Comparison of ENCODE assay signal across 36 cellular contexts in genomic region chr3:101897013-101897412, GRCh38. TPM values are rescaled to one million over a fixed set of nuclear protein-coding genes. Genes with fewer than 3 reads are reported as not detected.
DNase-seq lines count a peak whose midpoint lies in the region; ATAC-seq, FAIRE-seq and TF ChIP-seq lines count a peak whose summit lies in the region.
"Had no signal": no experiment of that assay in that cellular context is flagged by ENCODE, and none has a peak within 500 bp of the region (broad histone marks: within the 10 kb centered on the region; RNA-seq: fewer than 3 reads in every experiment).

No MANE protein-coding gene starts in this region.

- BruUV-seq in OCI-LY7 (replicated peaks; lab: Mats Ljungman, UMichigan) = no TSS peak

- H4K20me1 ChIP-seq in SK-N-SH (ENCODE audit: insufficient read depth) = no peaks in the 10 kb centered on the region
- H4K20me1 ChIP-seq in BLaER1 treated with 17β-estradiol and CSF1 and Interleukin-3, amounts not matched to agents 10 nM and 100 nM = no peaks in the 10 kb centered on the region
- H4K20me1 ChIP-seq in OCI-LY7 (ENCODE audit: insufficient read depth, low read length) = no peaks in the 10 kb centered on the region
- no peaks in the 10 kb centered on the region for H4K20me1 ChIP-seq in H1 (replicated peaks in 1 of 2; ENCODE audit: control insufficient read depth in 1 of 2, insufficient read depth in 2 of 2, low read length in 2 of 2)
- H4K20me1 ChIP-seq: BLaER1 had no signal

- H3K27me3 Mint-ChIP-seq in T-cell = no peaks in the 10 kb centered on the region
- H3K27me3 Mint-ChIP-seq in activated CD4-positive, alpha-beta T cell treated with anti-CD3 and anti-CD28 coated beads, Interleukin-2, amount 10 ng/mL, durations not matched to agents 7 days and 5 days = no peaks in the 10 kb centered on the region
- H3K27me3 Mint-ChIP-seq: B cell; CD4-positive, alpha-beta memory T cell; CD4-positive, alpha-beta T cell; CD8-positive, alpha-beta memory T cell had no signal

- no peak overlapping the region for H3K56ac ChIP-seq in H1 (replicated peaks; ENCODE audit: insufficient read length, low read depth, low read length)

- peaks cover 2 to 9% (median 2%) of the 10 kb centered on the region in 3 donors for H3K4me1 Mint-ChIP-seq in T-cell
- peaks cover 2% of the 10 kb centered on the region for H3K4me1 Mint-ChIP-seq in activated CD4-positive, alpha-beta T cell treated with anti-CD3 and anti-CD28 coated beads, Interleukin-2, amount 10 ng/mL, durations not matched to agents 7 days and 5 days
- H3K4me1 Mint-ChIP-seq: CD8-positive, alpha-beta memory T cell had no signal

- no peaks in the 10 kb centered on the region for H3K79me1 ChIP-seq in H1 (ENCODE audit: low read depth, low read length)

- intact Hi-C loops in OCI-LY7 (cut with micrococcal nuclease; ENCODE audit: unreplicated experiment) = no loop called here

- CTCF ChIA-PET in SK-N-SH (lab: Yijun Ruan, JAX) = no interaction called here
- CTCF ChIA-PET in OCI-LY7 (lab: Charles Lee; ENCODE audit: unreplicated experiment) = no interaction called here
- CTCF ChIA-PET in H1 (lab: Charles Lee; ENCODE audit: partially characterized antibody) = interaction anchor here (0.8 kb wide), 1 partner anchor 29 kb away, joined by 3 read pairs; no protein-coding TSS in a partner anchor
- CTCF ChIA-PET in T-cell (lab: Charles Lee) = no interaction called here
- CTCF ChIA-PET in activated CD4-positive, alpha-beta T cell treated with anti-CD3 and anti-CD28 coated beads, Interleukin-2, amount 10 ng/mL, durations not matched to agents 7 days and 5 days (lab: Charles Lee) = no interaction called here

- no peaks in the 10 kb centered on the region for H3K36me3 Mint-ChIP-seq in T-cell
- no peaks in the 10 kb centered on the region for H3K36me3 Mint-ChIP-seq in activated CD4-positive, alpha-beta T cell treated with anti-CD3 and anti-CD28 coated beads, Interleukin-2, amount 10 ng/mL, durations not matched to agents 7 days and 5 days (ENCODE audit: low read depth)
- H3K36me3 Mint-ChIP-seq: CD4-positive, alpha-beta memory T cell; CD4-positive, CD25-positive, alpha-beta regulatory T cell; CD8-positive, alpha-beta T cell had no signal

- peak; percentile 52 for FAIRE-seq in H1 (lab: Jason Lieb, UNC)
- FAIRE-seq: A204.1, D721Med had no signal

- no peak overlapping the region for H4K8ac ChIP-seq in H1 (ENCODE audit: extremely low read depth, insufficient read depth, low read length)

- no peaks in the 10 kb centered on the region for H3K9me3 ChIP-seq in SK-N-SH
- peaks cover 12 to 50% (median 31%) of the 10 kb centered on the region in 11 experiments; a peak in 20 of 22 replicates for H3K9me3 ChIP-seq in BLaER1 treated with 17β-estradiol and CSF1 and Interleukin-3, amounts not matched to agents 10 nM and 100 nM (replicated peaks in 1 of 11)
- peaks cover 36% of the 10 kb centered on the region for H3K9me3 ChIP-seq in OCI-LY7 (ENCODE audit: low read length)
- H3K9me3 ChIP-seq in H1 (ENCODE audit: insufficient read depth in 2 of 2, low read depth in 1 of 2, low read length in 1 of 2) = no peaks in the 10 kb centered on the region
- H3K9me3 ChIP-seq: BE2C, Caco-2 had no signal

- no peak overlapping the region for H3K4me3 ChIP-seq in SK-N-SH (ENCODE audit: low read depth in 2 of 2, low read length in 1 of 2)
- no peak overlapping the region; a peak in 1 of 20 replicates for H3K4me3 ChIP-seq in BLaER1 treated with 17β-estradiol and CSF1 and Interleukin-3, amounts not matched to agents 10 nM and 100 nM
- H3K4me3 ChIP-seq in OCI-LY7 (ENCODE audit: low read depth, low read length, poor library complexity, severe bottlenecking) = no peak overlapping the region
- no peak overlapping the region for H3K4me3 ChIP-seq in H1 (ENCODE audit: extremely low read depth in 1 of 4, insufficient read depth in 2 of 4, low read depth in 3 of 4, low read length in 4 of 4)
- H3K4me3 ChIP-seq: A549, BLaER1 had no signal

- DNase-seq in SK-N-SH (no peak), OCI-LY7 (ENCODE audit: low spot score) (no peak), H1 (ENCODE audit: low read depth in 1 of 2, low spot score in 2 of 2) (no peak), T-cell (no peak), NCI-H1694 treated with DMSO at 0.1 percent for 48 hours (lab: John Stamatoyannopoulos, UW) (no peak)
- DNase-seq in activated CD4-positive, alpha-beta T cell treated with anti-CD3 and anti-CD28 coated beads, Interleukin-2, amount 10 ng/mL, durations not matched to agents 7 days and 5 days = no peak
- DNase-seq: 8988T; ACHN; AML-193; BE2C; C1 segment of cervical spinal cord; Caco-2; Calu3; CD4-positive, alpha-beta memory T cell; CD4-positive, alpha-beta T cell; CD4-positive, CD25-positive, alpha-beta regulatory T cell; CD8-positive, alpha-beta memory T cell; CD8-positive, alpha-beta T cell; COR-L47; DMS 273 treated with DMSO at 0.1 percent for 48 hours; DMS153; DMS53; DMS79; DMS79 treated with DMSO at 0.1 percent for 48 hours; DND-41; EL had no signal

- TF ChIP-seq RAD21 in SK-N-SH (IDR thresholded peaks at IDR 0.05; ENCODE audit: low read length) = no peak
- no peak for TF ChIP-seq RAD21 in H1 (IDR thresholded peaks at IDR 0.05 in 1 of 2, conservative IDR thresholded peaks at IDR 0.05 in 1 of 2; ENCODE audit: low read depth in 2 of 2, low read length in 2 of 2)

- H3K4ac ChIP-seq in H1 (replicated peaks; ENCODE audit: insufficient read length, low read depth, low read length) = no peak overlapping the region

- H3K23ac ChIP-seq in H1 (ENCODE audit: insufficient read length) = no peak overlapping the region

- H4K91ac ChIP-seq in H1 (replicated peaks; ENCODE audit: insufficient read length, low read length) = no peak overlapping the region

- no peak for TF ChIP-seq POLR2A in H1 (IDR thresholded peaks at IDR 0.05; ENCODE audit: control extremely low read depth in 1 of 2, low read depth in 2 of 2, low read length in 2 of 2)

- no peak overlapping the region for H2BK15ac ChIP-seq in H1 (ENCODE audit: low read length)

- no peak for TF ChIP-seq EP300 in SK-N-SH (IDR thresholded peaks at IDR 0.05; ENCODE audit: borderline replicate concordance in 1 of 2, low read depth in 1 of 2, low read length in 1 of 2)
- TF ChIP-seq EP300 in H1 (IDR thresholded peaks at IDR 0.05; ENCODE audit: borderline replicate concordance in 1 of 2, low read depth in 2 of 2, low read length in 2 of 2) = no peak

- no peak overlapping the region for H3K18ac ChIP-seq in H1 (ENCODE audit: extremely low read depth, low read length)

- H3K9me3 Mint-ChIP-seq in T-cell = peaks cover 0 to 2% (median 0%) of the 10 kb centered on the region in 3 donors
- peaks cover 10% of the 10 kb centered on the region for H3K9me3 Mint-ChIP-seq in activated CD4-positive, alpha-beta T cell treated with anti-CD3 and anti-CD28 coated beads, Interleukin-2, amount 10 ng/mL, durations not matched to agents 7 days and 5 days
- H3K9me3 Mint-ChIP-seq: CD8-positive, alpha-beta memory T cell; CD8-positive, alpha-beta T cell had no signal

- no peak overlapping the region for H3K14ac ChIP-seq in H1 (ENCODE audit: insufficient read length)

- H3K27ac ChIP-seq in SK-N-SH (ENCODE audit: low read depth in 2 of 2, low read length in 1 of 2) (no peak overlapping the region), OCI-LY7 (ENCODE audit: low read depth, low read length, poor library complexity, severe bottlenecking) (peak overlapping the region; percentile 98), H1 (ENCODE audit: low read depth, low read length) (no peak overlapping the region)
- H3K27ac ChIP-seq in BLaER1 treated with 17β-estradiol and CSF1 and Interleukin-3, amounts not matched to agents 10 nM and 100 nM = peak overlapping the region in 8 of 11 experiments; percentile 85 to 96 (median 93); a peak in 15 of 22 replicates
- H3K27ac ChIP-seq: 22Rv1, A549, BLaER1, C4-2B had no signal

- H2BK20ac ChIP-seq in H1 (ENCODE audit: low read length) = no peak overlapping the region

- no peak overlapping the region for H2AK5ac ChIP-seq in H1 (ENCODE audit: low read depth, low read length)

- H3K27ac Mint-ChIP-seq in T-cell = no peak overlapping the region
- H3K27ac Mint-ChIP-seq in activated CD4-positive, alpha-beta T cell treated with anti-CD3 and anti-CD28 coated beads, Interleukin-2, amount 10 ng/mL, durations not matched to agents 7 days and 5 days = no peak overlapping the region
- H3K27ac Mint-ChIP-seq: CD4-positive, alpha-beta T cell; CD4-positive, CD25-positive, alpha-beta regulatory T cell; CD8-positive, alpha-beta memory T cell; CD8-positive, alpha-beta T cell had no signal

- ATAC-seq in SK-N-SH treated with all-trans-retinoic acid at 6 μM for 48 hours (no peak), T-cell (replicated peaks in 1 of 4) (no peak)
- ATAC-seq: A549; CD8-positive, alpha-beta T cell had no signal

- H3K36me3 ChIP-seq in SK-N-SH (replicated peaks in 1 of 2; ENCODE audit: control insufficient read depth in 1 of 2, insufficient read depth in 2 of 2, low read length in 1 of 2) = no peaks in the 10 kb centered on the region
- peaks cover 0 to 11% (median 0%) of the 10 kb centered on the region in 11 experiments; a peak in 1 of 22 replicates for H3K36me3 ChIP-seq in BLaER1 treated with 17β-estradiol and CSF1 and Interleukin-3, amounts not matched to agents 10 nM and 100 nM
- peaks cover 20% of the 10 kb centered on the region; the same call in 1 of the 2 replicates for H3K36me3 ChIP-seq in OCI-LY7 (ENCODE audit: insufficient read depth, low read length)
- no peaks in the 10 kb centered on the region for H3K36me3 ChIP-seq in H1 (ENCODE audit: control insufficient read depth in 2 of 4, insufficient read depth in 4 of 4, low read length in 3 of 4)
- H3K36me3 ChIP-seq: BE2C, BLaER1 had no signal

- H3K27me3 ChIP-seq in SK-N-SH (ENCODE audit: insufficient read depth) (no peaks in the 10 kb centered on the region), H1 (replicated peaks in 1 of 4; ENCODE audit: control insufficient read depth in 3 of 4, extremely low read depth in 1 of 4, insufficient read depth in 3 of 4, low read length in 3 of 4) (no peaks in the 10 kb centered on the region)
- H3K27me3 ChIP-seq in BLaER1 treated with 17β-estradiol and CSF1 and Interleukin-3, amounts not matched to agents 10 nM and 100 nM = no peaks in the 10 kb centered on the region
- H3K27me3 ChIP-seq: BE2C, BLaER1 had no signal

- no peak overlapping the region for H3K9ac ChIP-seq in SK-N-SH
- H3K9ac ChIP-seq in BLaER1 treated with 17β-estradiol and CSF1 and Interleukin-3, amounts not matched to agents 10 nM and 100 nM = no peak overlapping the region
- H3K9ac ChIP-seq in H1 (replicated peaks in 1 of 4; ENCODE audit: extremely low read depth in 1 of 4, low read depth in 3 of 4, low read length in 3 of 4) = no peak overlapping the region
- H3K9ac ChIP-seq: BLaER1 had no signal

- no peaks in the 10 kb centered on the region for H3K79me2 ChIP-seq in SK-N-SH (ENCODE audit: insufficient read depth)
- H3K79me2 ChIP-seq in OCI-LY7 (ENCODE audit: insufficient read depth, low read depth, low read length) = no peaks in the 10 kb centered on the region
- no peaks in the 10 kb centered on the region for H3K79me2 ChIP-seq in H1 (ENCODE audit: control insufficient read depth in 1 of 2, insufficient read depth in 2 of 2, low read length in 2 of 2)

- POLR2A ChIA-PET in SK-N-SH (lab: Yijun Ruan, JAX) (no interaction called here), OCI-LY7 (lab: Charles Lee) (interaction anchor here (0.9 to 1.4 kb wide), 2 partner anchors 22 to 28 kb away, joined by 3 to 5 read pairs; no protein-coding TSS in a partner anchor), H1 (lab: Charles Lee; ENCODE audit: partially characterized antibody) (no interaction called here), T-cell (lab: Charles Lee) (no interaction called here)
- POLR2A ChIA-PET in activated CD4-positive, alpha-beta T cell treated with anti-CD3 and anti-CD28 coated beads, Interleukin-2, amount 10 ng/mL, durations not matched to agents 7 days and 5 days (lab: Charles Lee) = no interaction called here

- peaks cover 17% of the 10 kb centered on the region for H3F3A ChIP-seq in SK-N-SH (replicated peaks; ENCODE audit: insufficient read depth)

- no peak overlapping the region for H2BK120ac ChIP-seq in H1 (replicated peaks; ENCODE audit: low read depth, low read length)

- H4K5ac ChIP-seq in H1 (ENCODE audit: insufficient read length, low read depth, low read length) = no peak overlapping the region

- H3K4me2 ChIP-seq in SK-N-SH (no peak overlapping the region), OCI-LY7 (ENCODE audit: low read length) (no peak overlapping the region), H1 (ENCODE audit: insufficient read depth in 1 of 2, low read depth in 2 of 2, low read length in 2 of 2) (no peak overlapping the region)
- peak overlapping the region in 4 of 11 experiments; percentile 29 to 86 (median 78); a peak in 7 of 22 replicates for H3K4me2 ChIP-seq in BLaER1 treated with 17β-estradiol and CSF1 and Interleukin-3, amounts not matched to agents 10 nM and 100 nM
- H3K4me2 ChIP-seq: A549, BLaER1 had no signal

- H3K9me2 ChIP-seq in SK-N-SH (no peaks in the 10 kb centered on the region), OCI-LY7 (ENCODE audit: insufficient read depth, low read length) (no peaks in the 10 kb centered on the region)

- H3K4me1 ChIP-seq in SK-N-SH (ENCODE audit: control insufficient read depth in 1 of 2, insufficient read depth in 2 of 2, low read depth in 1 of 2, low read length in 1 of 2) (0 out of 4 replicates have a peak, but pooled peaks cover 0 to 5% of the 10 kb centered on the region in 2 experiments), OCI-LY7 (ENCODE audit: insufficient read depth, low read length, poor library complexity, severe bottlenecking) (peaks cover 54% of the 10 kb centered on the region), H1 (replicated peaks in 1 of 4; ENCODE audit: control insufficient read depth in 3 of 4, insufficient read depth in 4 of 4, low read length in 3 of 4) (peaks cover 0 to 2% (median 0%) of the 10 kb centered on the region in 4 experiments; a peak in 1 of 7 replicates)
- H3K4me1 ChIP-seq in BLaER1 treated with 17β-estradiol and CSF1 and Interleukin-3, amounts not matched to agents 10 nM and 100 nM = peaks cover 29 to 81% (median 46%) of the 10 kb centered on the region in 10 experiments
- H3K4me1 ChIP-seq: BE2C, Caco-2 had no signal

- TF ChIP-seq CTCF in SK-N-SH (IDR thresholded peaks at IDR 0.05) = no peak
- TF ChIP-seq CTCF in OCI-LY7 (conservative IDR thresholded peaks at IDR 0.05; ENCODE audit: low read length) = no peak
- no peak for TF ChIP-seq CTCF in H1 (IDR thresholded peaks at IDR 0.05; ENCODE audit: control extremely low read depth in 1 of 3, insufficient read depth in 1 of 3, low read depth in 1 of 3, low read length in 3 of 3)

- H2AFZ ChIP-seq in SK-N-SH (ENCODE audit: low read depth) (no peak overlapping the region), OCI-LY7 (ENCODE audit: low read length) (no peak overlapping the region), H1 (ENCODE audit: low read length) (no peak overlapping the region)

- no peaks in the 10 kb centered on the region for H3K23me2 ChIP-seq in H1 (ENCODE audit: low read depth, low read length)

- H2BK12ac ChIP-seq in H1 (ENCODE audit: low read depth, low read length) = no peak overlapping the region

- WGBS in SK-N-SH (ENCODE audit: low lambda C conversion rate) = 81% methylated on average over 5 of the region's 5 CpGs
- 94% methylated on average over 5 of the region's 5 CpGs; no CpG with 5 or more reads in 1 of the 2 experiments for WGBS in H1 (ENCODE audit: extremely low coverage in 1 of 2, insufficient coverage in 1 of 2, insufficient read length in 1 of 2, insufficient replicate concordance in 2 of 2, low coverage in 1 of 2, low lambda C conversion rate in 2 of 2, missing lambda C conversion rate in 1 of 2), 2 experiments

- H2BK5ac ChIP-seq in H1 (ENCODE audit: low read depth, low read length) = no peak overlapping the region

- no peak overlapping the region for H3K4me3 Mint-ChIP-seq in T-cell
- no peak overlapping the region for H3K4me3 Mint-ChIP-seq in activated CD4-positive, alpha-beta T cell treated with anti-CD3 and anti-CD28 coated beads, Interleukin-2, amount 10 ng/mL, durations not matched to agents 7 days and 5 days
- H3K4me3 Mint-ChIP-seq: B cell; CD14-positive monocyte; CD4-positive, alpha-beta memory T cell; CD4-positive, alpha-beta T cell; CD4-positive, CD25-positive, alpha-beta regulatory T cell; CD8-positive, alpha-beta memory T cell; CD8-positive, alpha-beta T cell had no signal

RNA-seq across cellular contexts. Expression of gene NFKBIZ, which starts 47.7 kb away (rescaled TPM):
- 59.9 and 70.9 TPM in 2 replicates for polyA plus RNA-seq in SK-N-SH (2012; rRNA removed)
- polyA plus RNA-seq in SK-N-SH (2012; cell fraction: cytosol; rRNA removed) = 28.0 and 28.4 TPM in 2 replicates
- polyA plus RNA-seq in SK-N-SH (2012; cell fraction: nucleus; rRNA removed) = 221 and 343 TPM in 2 replicates
- 11.8 and 14.1 TPM in 2 replicates for total RNA-seq in OCI-LY7 (2014; rRNA removed; shearing (Covaris generic))
- total RNA-seq in OCI-LY7 (2022) = 26.6 and 33.3 TPM in 2 replicates
- 24.5 TPM in 2 replicates for total RNA-seq in H1 (2021; fragmentation: NEBNext Ultra II Directional; extraction: Animal tissue kit (Norgen Biotek cat#: 25700))
- 7.2 and 7.6 TPM in 2 replicates for polyA plus RNA-seq in H1 (2011; rRNA removed)
- polyA plus RNA-seq in H1 (2011; cell fraction: cytosol; rRNA removed) = 11.7 TPM
- 28.2 TPM for polyA plus RNA-seq in H1 (2011; cell fraction: nucleus; rRNA removed)
- 6.3 to 9.7 TPM (median 9.1 TPM) in 4 replicates for polyA plus RNA-seq in H1 (2012, experiment 1 of 2)
- polyA plus RNA-seq in H1 (2012, experiment 2 of 2) = 0.87 TPM
- 14.6 TPM for polyA plus RNA-seq in H1 (2013, experiment 1 of 2)
- polyA plus RNA-seq in H1 (2013, experiment 2 of 2) = 13.6 TPM
- polyA minus RNA-seq in H1 (2011; rRNA and poly(A)+ RNA removed) = 28.3 and 29.0 TPM in 2 replicates
- polyA minus RNA-seq in H1 (2011; cell fraction: cytosol; rRNA and poly(A)+ RNA removed) = 11.5 TPM
- polyA minus RNA-seq in H1 (2011; cell fraction: nucleus; rRNA and poly(A)+ RNA removed) = 77.8 TPM
- total RNA-seq in T-cell = 100 to 1,000 TPM; 130 to 720 (median 132) TPM
- 10 to 100 TPM; 33.7 to 37.7 TPM for total RNA-seq in activated CD4-positive, alpha-beta T cell treated with anti-CD3 and anti-CD28 coated beads, Interleukin-2, amount 10 ng/mL, durations not matched to agents 7 days and 5 days

Comparison
In these comparisons a context has a peak if more than half of its experiments do, and no peak if none do; other contexts are left out.
1. H3K27ac ChIP-seq: peak in BLaER1 treated with 17β-estradiol and CSF1 and Interleukin-3, amounts not matched to agents 10 nM and 100 nM (8 of 11) and OCI-LY7 (single experiment); none in SK-N-SH (0 of 2) and H1 (single experiment).